16 cellular contexts compared by ENCODE assay signal in genomic region chr2:241295326-241296095, GRCh38.
"Had no signal": no experiment of that assay in that cellular context is flagged by ENCODE, and none has a peak within 500 bp of the region (broad histone marks: within the 10 kb centered on the region; RNA-seq: fewer than 3 reads in every experiment).

No MANE protein-coding gene starts in this region.

- H3K36me3 ChIP-seq: adrenal gland, left lung, prostate gland, thoracic aorta had no signal

- H3K9me3 ChIP-seq: adrenal gland, body of pancreas, heart left ventricle, left lung, prostate gland, thoracic aorta had no signal

- H3K4me1 ChIP-seq: left lung, prostate gland had no signal

- ATAC-seq: activated T-helper 17 cell treated with anti-CD3 and anti-CD28 coated beads, Interleukin-2, amount 50 U/mL, for 72 hours; body of pancreas; foreskin keratinocyte; heart left ventricle; left lung; stimulated activated naive CD8-positive, alpha-beta T cell treated with anti-CD3 and anti-CD28 coated beads, Interleukin-15, Interleukin-2, amounts not matched to agents 100 U/mL and 50 U/mL, for 24 hours; T-cell had no signal

- H3K27ac ChIP-seq: adrenal gland, body of pancreas, foreskin keratinocyte, heart left ventricle, left lung, prostate gland, thoracic aorta, VCaP had no signal

- H3K4me3 ChIP-seq: adrenal gland, body of pancreas, heart left ventricle, left lung, prostate gland, thoracic aorta had no signal

- DNase-seq: activated CD4-positive, alpha-beta T cell treated with anti-CD3 and anti-CD28 coated beads for 4 hours; activated naive CD4-positive, alpha-beta T cell treated with anti-CD3 and anti-CD28 coated beads for 36 hours; adrenal gland; body of pancreas; foreskin keratinocyte; heart left ventricle; left lung; occipital lobe; stimulated activated CD4-positive, alpha-beta T cell treated with anti-CD3 and anti-CD28 coated beads, Interleukin-4, amount 100 ng/mL, for 1 hour; stimulated activated CD8-positive, alpha-beta memory T cell treated with anti-CD3 and anti-CD28 coated beads, Interleukin-4, amount 100 ng/mL, for 48 hours; stimulated activated naive CD8-positive, alpha-beta T cell treated with anti-CD3 and anti-CD28 coated beads, Interleukin-15, Interleukin-2, amounts not matched to agents 100 U/mL and 50 U/mL, for 24 hours; T-cell had no signal

- H3K27me3 ChIP-seq: adrenal gland, body of pancreas, foreskin keratinocyte, heart left ventricle, left lung had no signal
